In genomic region chr3:47420511-47421484, GRCh38 we compare ENCODE assay signal across 8 cellular contexts. TPM values are rescaled to one million over a fixed set of nuclear protein-coding genes. Genes with fewer than 3 reads are reported as not detected.
A peak's percentile ranks its signal among the peaks of the same experiment; 100 is the strongest.
DNase-seq lines count a peak whose midpoint lies in the region; ATAC-seq lines count a peak whose summit lies in the region.

No MANE protein-coding gene starts in this region.

- H3K4me1 Mint-ChIP-seq in activated CD4-positive, alpha-beta memory T cell treated with anti-CD3 and anti-CD28 coated beads for 36 hours (ENCODE audit: low read depth), result peaks cover 12% of the 10 kb centered on the region

- H3K36me3 Mint-ChIP-seq in activated CD4-positive, alpha-beta memory T cell treated with anti-CD3 and anti-CD28 coated beads for 36 hours, result peaks cover 7% of the 10 kb centered on the region

- POLR2A ChIA-PET in activated CD4-positive, alpha-beta memory T cell treated with anti-CD3 and anti-CD28 coated beads for 36 hours (lab: Charles Lee), result interaction anchor here (0.8 to 2.0 kb wide), 4 partner anchors 40 to 92 kb away, joined by 3 to 13 read pairs (median 4); partner anchors contain the start of genes PTPN23 and SCAP

- peak overlapping the region; percentile 54 for H3K4me3 Mint-ChIP-seq in activated CD4-positive, alpha-beta memory T cell treated with anti-CD3 and anti-CD28 coated beads for 36 hours

- H3K9me3 Mint-ChIP-seq in activated CD4-positive, alpha-beta memory T cell treated with anti-CD3 and anti-CD28 coated beads for 36 hours, result no peaks in the 10 kb centered on the region

- ATAC-seq in GM18861 (IDR thresholded peaks at IDR 0.05; ENCODE audit: unreplicated experiment) (peak; percentile 76), HG03354 (IDR thresholded peaks at IDR 0.05; ENCODE audit: poor library complexity, severe bottlenecking, unreplicated experiment) (peak; percentile 82)

- peak overlapping the region; percentile 94 for H3K27ac Mint-ChIP-seq in activated CD4-positive, alpha-beta memory T cell treated with anti-CD3 and anti-CD28 coated beads for 36 hours

- CTCF ChIA-PET in activated CD4-positive, alpha-beta memory T cell treated with anti-CD3 and anti-CD28 coated beads for 36 hours (lab: Charles Lee), result interaction anchor here (0.6 to 7.1 kb wide), 45 partner anchors 8 to 369 kb away, joined by 3 to 144 read pairs (median 5); partner anchors contain the start of genes ELP6, PTPN23 and SCAP

- peak; percentile 84 for DNase-seq in ACHN
- DNase-seq in NCI-H748 treated with DMSO at 0.1 percent for 48 hours (lab: John Stamatoyannopoulos, UW), result peak; percentile 0
- peak; percentile 95 for DNase-seq in activated CD4-positive, alpha-beta memory T cell treated with anti-CD3 and anti-CD28 coated beads for 36 hours
- DNase-seq in ecto neural progenitor cell (ENCODE audit: low spot score), result peak; percentile 91
- DNase-seq in lung microvascular endothelial cell (ENCODE audit: low read depth in 2 of 2), result peak; percentile 80 to 85
- DNase-seq in stimulated activated CD4-positive, alpha-beta T cell treated with anti-CD3 and anti-CD28 coated beads, TNF-alpha, amount 100 ng/mL, for 48 hours (ENCODE audit: low read depth in 3 of 3), result peak; percentile 82 to 86 (median 85)

- intact Hi-C loops in activated CD4-positive, alpha-beta memory T cell treated with anti-CD3 and anti-CD28 coated beads for 36 hours (cut with micrococcal nuclease), result loop anchor here (1.0 kb wide), 3 partner anchors 56 to 369 kb away; partner anchors contain the start of gene ELP6

- in situ Hi-C loops in ACHN (cut with HindIII; ENCODE audit: low pct_ligation_motif_present, low pct_unique_long_range_greater_than_20kb, low sequenced_read_pairs), result no loop called here

- no peaks in the 10 kb centered on the region for H3K27me3 Mint-ChIP-seq in activated CD4-positive, alpha-beta memory T cell treated with anti-CD3 and anti-CD28 coated beads for 36 hours

RNA-seq across cellular contexts. Expression of gene PTPN23, which starts 40.0 kb away (rescaled TPM):
- total RNA-seq in activated CD4-positive, alpha-beta memory T cell treated with anti-CD3 and anti-CD28 coated beads for 36 hours, result 10 to 100 TPM; 27.9 to 29.7 TPM
- total RNA-seq in lung microvascular endothelial cell, result 10.5 and 14.1 TPM in 2 replicates

RNA-seq across cellular contexts. Expression of gene SCAP, which starts 54.9 kb away (rescaled TPM):
- 10 to 100 TPM; 44.5 to 44.6 TPM for total RNA-seq in activated CD4-positive, alpha-beta memory T cell treated with anti-CD3 and anti-CD28 coated beads for 36 hours
- total RNA-seq in lung microvascular endothelial cell, result 34.9 and 70.4 TPM in 2 replicates

Comparison
In these comparisons a context has a peak if more than half of its experiments do, and no peak if none do; other contexts are left out.
1. Peak in every context shown above with its lines: DNase-seq and ATAC-seq.
2. DNase-seq: peak in every context shown above with its lines; median percentile 95 in activated CD4-positive, alpha-beta memory T cell treated with anti-CD3 and anti-CD28 coated beads for 36 hours; 91 in ecto neural progenitor cell; 85 in stimulated activated CD4-positive, alpha-beta T cell treated with anti-CD3 and anti-CD28 coated beads, TNF-alpha, amount 100 ng/mL, for 48 hours; 84 in ACHN; 82 in lung microvascular endothelial cell; 0 in NCI-H748 treated with DMSO at 0.1 percent for 48 hours.